ENCODE assay signal across 7 cellular contexts in the genomic region with DNA sequence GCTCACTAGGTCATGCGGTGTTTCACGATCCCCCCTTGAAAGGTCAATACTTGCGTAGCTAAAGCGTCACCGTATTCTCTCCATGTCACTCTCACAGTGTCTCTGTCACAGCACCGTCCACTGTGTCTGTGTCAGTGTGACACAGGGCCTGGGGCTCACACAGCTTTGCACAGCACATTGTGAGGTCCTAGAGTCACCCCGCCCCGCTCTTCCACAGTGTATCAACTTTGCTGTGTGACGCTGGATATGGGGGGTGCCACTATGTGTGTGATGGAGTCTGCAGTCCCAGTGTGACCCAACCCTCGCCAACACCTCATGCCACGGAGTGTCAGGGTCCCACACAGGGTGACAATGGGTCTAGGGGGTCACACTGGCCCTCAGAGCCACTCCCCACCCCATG. TPM values are rescaled to one million over a fixed set of nuclear protein-coding genes. Genes with fewer than 3 reads are reported as not detected.
A peak's percentile ranks its signal among the peaks of the same experiment; 100 is the strongest.
DNase-seq lines count a peak whose midpoint lies in the region; ATAC-seq and TF ChIP-seq lines count a peak whose summit lies in the region.

No MANE protein-coding gene starts in this region.

- no peaks in the 10 kb centered on the region for H4K20me1 ChIP-seq in Karpas-422 (ENCODE audit: insufficient read depth, low read depth, low read length)

- peaks cover 41% of the 10 kb centered on the region for H3K27me3 ChIP-seq in HUES48 (ENCODE audit: control insufficient read depth, insufficient read depth, low read length)
- peaks cover 5% of the 10 kb centered on the region for H3K27me3 ChIP-seq in kidney epithelial cell (ENCODE audit: control insufficient read depth, insufficient read depth, low read length)
- no peaks in the 10 kb centered on the region for H3K27me3 ChIP-seq in Karpas-422 (ENCODE audit: low read length)

- no peak overlapping the region for H3K9ac ChIP-seq in HUES48 (ENCODE audit: low read depth, low read length)
- H3K9ac ChIP-seq in Karpas-422 (ENCODE audit: low read length), result no peak overlapping the region

- H3K4me3 ChIP-seq in HUES48 (ENCODE audit: low read depth, low read length) (peak overlapping the region; percentile 58), kidney epithelial cell (ENCODE audit: low read depth, low read length) (peak overlapping the region; percentile 50), Karpas-422 (ENCODE audit: low read length) (no peak overlapping the region)

- H3K9me3 Mint-ChIP-seq in brain, result peaks cover 11 to 19% (median 13%) of the 10 kb centered on the region in 5 experiments
- peaks cover 13% of the 10 kb centered on the region for H3K9me3 Mint-ChIP-seq in stimulated activated memory B cell treated with anti-CD40 and anti-IgM and Interleukin-4, amounts not matched to agents 10 μg/mL and 1 μg/mL and 100 μg/mL, for 72 hours

- no peaks in the 10 kb centered on the region for H3K79me2 ChIP-seq in Karpas-422 (ENCODE audit: low read length)

- no peak for DNase-seq in kidney epithelial cell (ENCODE audit: low read depth)
- DNase-seq in mesenteric fat pad (ENCODE audit: low spot score), result no peak
- DNase-seq in Karpas-422, result no peak

- no peak for ATAC-seq in stimulated activated memory B cell treated with anti-CD40 and anti-IgM and Interleukin-4, amounts not matched to agents 10 μg/mL and 1 μg/mL and 100 μg/mL, for 72 hours
- no peak for ATAC-seq in GM18909 (IDR thresholded peaks at IDR 0.05; ENCODE audit: poor library complexity, unreplicated experiment)

- peak overlapping the region; percentile 64 to 84 (median 80) for H3K4me3 Mint-ChIP-seq in brain
- H3K4me3 Mint-ChIP-seq in stimulated activated memory B cell treated with anti-CD40 and anti-IgM and Interleukin-4, amounts not matched to agents 10 μg/mL and 1 μg/mL and 100 μg/mL, for 72 hours, result peak overlapping the region; percentile 64

- H3K27me3 Mint-ChIP-seq in brain, result peaks cover 50% of the 10 kb centered on the region
- H3K27me3 Mint-ChIP-seq in stimulated activated memory B cell treated with anti-CD40 and anti-IgM and Interleukin-4, amounts not matched to agents 10 μg/mL and 1 μg/mL and 100 μg/mL, for 72 hours, result peaks cover 53% of the 10 kb centered on the region

- H3K9me3 ChIP-seq in HUES48 (ENCODE audit: control insufficient read depth, insufficient read depth, low read length), result no peaks in the 10 kb centered on the region
- H3K9me3 ChIP-seq in Karpas-422 (ENCODE audit: low read length), result no peaks in the 10 kb centered on the region

- H3K9me2 ChIP-seq in Karpas-422 (replicated peaks; ENCODE audit: insufficient read depth, low read length), result no peaks in the 10 kb centered on the region

- H3K36me3 ChIP-seq in HUES48 (ENCODE audit: control insufficient read depth, insufficient read depth, low read length), result no peaks in the 10 kb centered on the region
- no peaks in the 10 kb centered on the region for H3K36me3 ChIP-seq in kidney epithelial cell (ENCODE audit: control insufficient read depth, insufficient read depth, low read length)
- no peaks in the 10 kb centered on the region for H3K36me3 ChIP-seq in Karpas-422 (ENCODE audit: insufficient read depth, low read length)

- no peak overlapping the region for H2AFZ ChIP-seq in Karpas-422 (ENCODE audit: low read length)

- H3K4me1 ChIP-seq in HUES48 (ENCODE audit: control insufficient read depth, insufficient read depth, low read length), result no peaks in the 10 kb centered on the region
- H3K4me1 ChIP-seq in Karpas-422 (ENCODE audit: low read length), result no peaks in the 10 kb centered on the region

- no peak overlapping the region for H3K27ac Mint-ChIP-seq in brain
- no peak overlapping the region for H3K27ac Mint-ChIP-seq in stimulated activated memory B cell treated with anti-CD40 and anti-IgM and Interleukin-4, amounts not matched to agents 10 μg/mL and 1 μg/mL and 100 μg/mL, for 72 hours

- TF ChIP-seq CTCF in brain (conservative IDR thresholded peaks at IDR 0.05) (no peak), kidney epithelial cell (IDR thresholded peaks at IDR 0.05; ENCODE audit: insufficient read depth, low read length, poor library complexity, severe bottlenecking) (no peak)

- H3K4me1 Mint-ChIP-seq in brain, result peaks cover 6% of the 10 kb centered on the region
- H3K4me1 Mint-ChIP-seq in stimulated activated memory B cell treated with anti-CD40 and anti-IgM and Interleukin-4, amounts not matched to agents 10 μg/mL and 1 μg/mL and 100 μg/mL, for 72 hours, result peaks cover 6% of the 10 kb centered on the region

- no peak overlapping the region for H3K4me2 ChIP-seq in Karpas-422 (ENCODE audit: low read depth, low read length, poor library complexity, severe bottlenecking)

- H3K27ac ChIP-seq in HUES48 (ENCODE audit: low read depth, low read length) (no peak overlapping the region), Karpas-422 (ENCODE audit: low read length) (no peak overlapping the region)

- H3K36me3 Mint-ChIP-seq in brain, result no peaks in the 10 kb centered on the region
- peaks cover 5% of the 10 kb centered on the region for H3K36me3 Mint-ChIP-seq in stimulated activated memory B cell treated with anti-CD40 and anti-IgM and Interleukin-4, amounts not matched to agents 10 μg/mL and 1 μg/mL and 100 μg/mL, for 72 hours

RNA-seq across cellular contexts. Expression of gene P4HA3, which starts 0.6 kb away (rescaled TPM):
- polyA plus RNA-seq in brain (ENCODE audit: insufficient read depth, low read depth, low replicate concordance), result 2.1 TPM
- total RNA-seq in kidney epithelial cell (0.88 and 1.7 TPM in 2 replicates), mesenteric fat pad (1.0 TPM)
- total RNA-seq in Karpas-422 (2014; rRNA removed; shearing (Covaris generic); ENCODE audit: low replicate concordance), result not detected in 2 replicates
